Comparison of ENCODE assay signal across 37 cellular contexts in genomic region chr13:61950828-61951227, GRCh38.
"Had no signal": no experiment of that assay in that cellular context is flagged by ENCODE, and none has a peak within 500 bp of the region (broad histone marks: within the 10 kb centered on the region; RNA-seq: fewer than 3 reads in every experiment).

No MANE protein-coding gene starts in this region.

- H3K36me3 Mint-ChIP-seq: activated naive CD4-positive, alpha-beta T cell treated with anti-CD3 and anti-CD28 coated beads, Interleukin-2, amount 10 ng/mL, durations not matched to agents 7 days and 5 days; activated naive CD4-positive, alpha-beta T cell treated with anti-CD3 and anti-CD28 coated beads, Interleukin-2, amount 50 U/mL, for 24 hours; activated naive CD4-positive, alpha-beta T cell treated with anti-CD3 and anti-CD28 coated beads, Interleukin-2, amount 50 U/mL, for 72 hours; activated naive CD8-positive, alpha-beta T cell; activated naive CD8-positive, alpha-beta T cell treated with anti-CD3 and anti-CD28 coated beads for 36 hours; activated naive CD8-positive, alpha-beta T cell treated with anti-CD3 and anti-CD28 coated beads, Interleukin-2, amount 10 ng/mL, durations not matched to agents 7 days and 5 days; brain had no signal

- DNase-seq: activated effector memory CD4-positive, alpha-beta T cell treated with anti-CD3 and anti-CD28 coated beads, Interleukin-2, amount 50 U/mL, for 16 hours; activated effector memory CD4-positive, alpha-beta T cell treated with Interleukin-2 at 50 U/mL for 16 hours; activated gamma-delta T cell; activated gamma-delta T cell treated with Interleukin-2 at 50 U/mL for 16 hours; activated naive CD4-positive, alpha-beta T cell; activated naive CD4-positive, alpha-beta T cell treated with anti-CD3 and anti-CD28 coated beads for 36 hours; activated naive CD4-positive, alpha-beta T cell treated with anti-CD3 and anti-CD28 coated beads, Interleukin-2, amount 10 ng/mL, durations not matched to agents 7 days and 5 days; activated naive CD4-positive, alpha-beta T cell treated with anti-CD3 and anti-CD28 coated beads, Interleukin-2, amount 50 U/mL, for 16 hours; activated naive CD4-positive, alpha-beta T cell treated with Interleukin-2 at 50 U/mL for 16 hours; activated naive CD8-positive, alpha-beta T cell treated with anti-CD3 and anti-CD28 coated beads for 36 hours; activated naive CD8-positive, alpha-beta T cell treated with anti-CD3 and anti-CD28 coated beads, Interleukin-2, amount 10 ng/mL, durations not matched to agents 7 days and 5 days; activated naive CD8-positive, alpha-beta T cell treated with anti-CD3 and anti-CD28 coated beads, Interleukin-2, amount 50 U/mL, for 24 hours; activated T-cell treated with anti-CD3 and anti-CD28 coated beads, Interleukin-2, amount 50 U/mL, for 24 hours; activated T-cell treated with anti-CD3 and anti-CD28 coated beads, Interleukin-2, amount 50 U/mL, for 4 hours; activated T-cell treated with anti-CD3 and anti-CD28 coated beads, Interleukin-2, amount 50 U/mL, for 48 hours; activated T-cell treated with anti-CD3 and anti-CD28 coated beads, Interleukin-2, amount 50 U/mL, for 72 hours; adrenal gland; amniotic stem cell; amygdala; anterior cingulate cortex; aorta; body of pancreas; brain microvascular endothelial cell; caudate nucleus; central memory CD4-positive, alpha-beta T cell; cerebellar nuclear complex had no signal

- H3K4me3 Mint-ChIP-seq: activated naive CD4-positive, alpha-beta T cell treated with anti-CD3 and anti-CD28 coated beads for 36 hours; activated naive CD4-positive, alpha-beta T cell treated with anti-CD3 and anti-CD28 coated beads, Interleukin-2, amount 10 ng/mL, durations not matched to agents 7 days and 5 days; activated naive CD4-positive, alpha-beta T cell treated with anti-CD3 and anti-CD28 coated beads, Interleukin-2, amount 50 U/mL, for 24 hours; activated naive CD8-positive, alpha-beta T cell; activated naive CD8-positive, alpha-beta T cell treated with anti-CD3 and anti-CD28 coated beads for 36 hours; activated naive CD8-positive, alpha-beta T cell treated with anti-CD3 and anti-CD28 coated beads, Interleukin-2, amount 10 ng/mL, durations not matched to agents 7 days and 5 days; activated naive CD8-positive, alpha-beta T cell treated with anti-CD3 and anti-CD28 coated beads, Interleukin-2, amount 50 U/mL, for 24 hours; activated T-cell treated with anti-CD3 and anti-CD28 coated beads, Interleukin-2, amount 50 U/mL, for 24 hours; activated T-cell treated with anti-CD3 and anti-CD28 coated beads, Interleukin-2, amount 50 U/mL, for 4 hours; activated T-cell treated with anti-CD3 and anti-CD28 coated beads, Interleukin-2, amount 50 U/mL, for 72 hours; activated T-helper 1 cell treated with anti-CD3 and anti-CD28 coated beads, Interleukin-12 subunit alpha, Interleukin-12 subunit beta, Interleukin-2, Interleukin-4 antibody, amounts not matched to agents 30 ng/mL and 10 ng/mL and 1 ng/mL, durations not matched to agents 14 hours and 24 hours and 36 hours; activated T-helper 17 cell treated with anti-CD3 and anti-CD28 coated beads, Interleukin-2, amount 50 U/mL, for 72 hours; brain; central memory CD8-positive, alpha-beta T cell had no signal

- H3K27me3 ChIP-seq: adrenal gland, ascending aorta, body of pancreas, brain microvascular endothelial cell, breast epithelium, cardiac muscle cell had no signal

- H3K4me1 ChIP-seq: adrenal gland, ascending aorta, body of pancreas, breast epithelium had no signal

- ATAC-seq: activated naive CD4-positive, alpha-beta T cell treated with anti-CD3 and anti-CD28 coated beads, Interleukin-2, amount 50 U/mL, for 72 hours; activated naive CD8-positive, alpha-beta T cell treated with anti-CD3 and anti-CD28 coated beads, Interleukin-2, amount 50 U/mL, for 24 hours; activated T-cell treated with anti-CD3 and anti-CD28 coated beads, Interleukin-2, amount 50 U/mL, for 4 hours; activated T-cell treated with anti-CD3 and anti-CD28 coated beads, Interleukin-2, amount 50 U/mL, for 72 hours; activated T-helper 17 cell treated with anti-CD3 and anti-CD28 coated beads, Interleukin-2, amount 50 U/mL, for 72 hours; body of pancreas had no signal

- H3K4me3 ChIP-seq: adrenal gland, ascending aorta, body of pancreas, breast epithelium, cardiac muscle cell had no signal

- H3K27ac ChIP-seq: adrenal gland, ascending aorta, body of pancreas, brain microvascular endothelial cell, breast epithelium, cardiac muscle cell had no signal

- H3K36me3 ChIP-seq: adrenal gland, ascending aorta, brain microvascular endothelial cell, breast epithelium, cardiac muscle cell had no signal

- H3K9me3 Mint-ChIP-seq: activated naive CD4-positive, alpha-beta T cell treated with anti-CD3 and anti-CD28 coated beads for 36 hours; activated naive CD4-positive, alpha-beta T cell treated with anti-CD3 and anti-CD28 coated beads, Interleukin-2, amount 10 ng/mL, durations not matched to agents 7 days and 5 days; activated naive CD8-positive, alpha-beta T cell treated with anti-CD3 and anti-CD28 coated beads for 36 hours; activated naive CD8-positive, alpha-beta T cell treated with anti-CD3 and anti-CD28 coated beads, Interleukin-2, amount 10 ng/mL, durations not matched to agents 7 days and 5 days; activated naive CD8-positive, alpha-beta T cell treated with anti-CD3 and anti-CD28 coated beads, Interleukin-2, amount 50 U/mL, for 24 hours; activated T-cell treated with anti-CD3 and anti-CD28 coated beads, Interleukin-2, amount 50 U/mL, for 24 hours; activated T-cell treated with anti-CD3 and anti-CD28 coated beads, Interleukin-2, amount 50 U/mL, for 4 hours; activated T-cell treated with anti-CD3 and anti-CD28 coated beads, Interleukin-2, amount 50 U/mL, for 72 hours; activated T-helper 1 cell treated with anti-CD3 and anti-CD28 coated beads, Interleukin-12 subunit alpha, Interleukin-12 subunit beta, Interleukin-2, Interleukin-4 antibody, amounts not matched to agents 30 ng/mL and 10 ng/mL and 1 ng/mL, durations not matched to agents 14 hours and 24 hours and 36 hours; activated T-helper 17 cell treated with anti-CD3 and anti-CD28 coated beads, Interleukin-2, amount 50 U/mL, for 72 hours; activated T-helper 2 cell treated with anti-CD3 and anti-CD28 coated beads, Interferon-gamma antibody, Interleukin-2, Interleukin-4, amounts not matched to agents 10 μg/mL and 5 μg/mL and 100 μg/mL, durations not matched to agents 14 hours and 24 hours and 36 hours; brain had no signal

- H3K27me3 Mint-ChIP-seq: activated naive CD4-positive, alpha-beta T cell treated with anti-CD3 and anti-CD28 coated beads, Interleukin-2, amount 10 ng/mL, durations not matched to agents 7 days and 5 days; activated naive CD4-positive, alpha-beta T cell treated with anti-CD3 and anti-CD28 coated beads, Interleukin-2, amount 50 U/mL, for 24 hours; activated naive CD8-positive, alpha-beta T cell; activated naive CD8-positive, alpha-beta T cell treated with anti-CD3 and anti-CD28 coated beads for 36 hours; activated naive CD8-positive, alpha-beta T cell treated with anti-CD3 and anti-CD28 coated beads, Interleukin-2, amount 10 ng/mL, durations not matched to agents 7 days and 5 days; activated naive CD8-positive, alpha-beta T cell treated with anti-CD3 and anti-CD28 coated beads, Interleukin-2, amount 50 U/mL, for 24 hours; activated T-cell treated with anti-CD3 and anti-CD28 coated beads, Interleukin-2, amount 50 U/mL, for 24 hours; activated T-helper 17 cell treated with anti-CD3 and anti-CD28 coated beads, Interleukin-2, amount 50 U/mL, for 72 hours; brain; central memory CD8-positive, alpha-beta T cell had no signal

- H3K4me1 Mint-ChIP-seq: activated naive CD4-positive, alpha-beta T cell treated with anti-CD3 and anti-CD28 coated beads, Interleukin-2, amount 10 ng/mL, durations not matched to agents 7 days and 5 days; activated naive CD4-positive, alpha-beta T cell treated with anti-CD3 and anti-CD28 coated beads, Interleukin-2, amount 50 U/mL, for 24 hours; activated naive CD8-positive, alpha-beta T cell treated with anti-CD3 and anti-CD28 coated beads for 36 hours; activated naive CD8-positive, alpha-beta T cell treated with anti-CD3 and anti-CD28 coated beads, Interleukin-2, amount 10 ng/mL, durations not matched to agents 7 days and 5 days; activated naive CD8-positive, alpha-beta T cell treated with anti-CD3 and anti-CD28 coated beads, Interleukin-2, amount 50 U/mL, for 24 hours; activated T-helper 17 cell treated with anti-CD3 and anti-CD28 coated beads, Interleukin-2, amount 50 U/mL, for 72 hours; brain; central memory CD8-positive, alpha-beta T cell had no signal

- H3K9me3 ChIP-seq: adrenal gland, ascending aorta, body of pancreas, breast epithelium had no signal

- H3K27ac Mint-ChIP-seq: activated naive CD4-positive, alpha-beta T cell treated with anti-CD3 and anti-CD28 coated beads for 36 hours; activated naive CD4-positive, alpha-beta T cell treated with anti-CD3 and anti-CD28 coated beads, Interleukin-2, amount 10 ng/mL, durations not matched to agents 7 days and 5 days; activated naive CD4-positive, alpha-beta T cell treated with anti-CD3 and anti-CD28 coated beads, Interleukin-2, amount 50 U/mL, for 24 hours; activated naive CD4-positive, alpha-beta T cell treated with anti-CD3 and anti-CD28 coated beads, Interleukin-2, amount 50 U/mL, for 72 hours; activated naive CD8-positive, alpha-beta T cell; activated naive CD8-positive, alpha-beta T cell treated with anti-CD3 and anti-CD28 coated beads for 36 hours; activated naive CD8-positive, alpha-beta T cell treated with anti-CD3 and anti-CD28 coated beads, Interleukin-2, amount 10 ng/mL, durations not matched to agents 7 days and 5 days; activated naive CD8-positive, alpha-beta T cell treated with anti-CD3 and anti-CD28 coated beads, Interleukin-2, amount 50 U/mL, for 24 hours; activated T-cell treated with anti-CD3 and anti-CD28 coated beads, Interleukin-2, amount 50 U/mL, for 24 hours; activated T-cell treated with anti-CD3 and anti-CD28 coated beads, Interleukin-2, amount 50 U/mL, for 72 hours; activated T-helper 1 cell treated with anti-CD3 and anti-CD28 coated beads, Interleukin-12 subunit alpha, Interleukin-12 subunit beta, Interleukin-2, Interleukin-4 antibody, amounts not matched to agents 30 ng/mL and 10 ng/mL and 1 ng/mL, durations not matched to agents 14 hours and 24 hours and 36 hours; activated T-helper 17 cell treated with anti-CD3 and anti-CD28 coated beads, Interleukin-2, amount 50 U/mL, for 72 hours; activated T-helper 2 cell treated with anti-CD3 and anti-CD28 coated beads, Interferon-gamma antibody, Interleukin-2, Interleukin-4, amounts not matched to agents 10 μg/mL and 5 μg/mL and 100 μg/mL, durations not matched to agents 14 hours and 24 hours and 36 hours; brain had no signal
